ENCODE assay signal across 1 cellular context in the genomic region with DNA sequence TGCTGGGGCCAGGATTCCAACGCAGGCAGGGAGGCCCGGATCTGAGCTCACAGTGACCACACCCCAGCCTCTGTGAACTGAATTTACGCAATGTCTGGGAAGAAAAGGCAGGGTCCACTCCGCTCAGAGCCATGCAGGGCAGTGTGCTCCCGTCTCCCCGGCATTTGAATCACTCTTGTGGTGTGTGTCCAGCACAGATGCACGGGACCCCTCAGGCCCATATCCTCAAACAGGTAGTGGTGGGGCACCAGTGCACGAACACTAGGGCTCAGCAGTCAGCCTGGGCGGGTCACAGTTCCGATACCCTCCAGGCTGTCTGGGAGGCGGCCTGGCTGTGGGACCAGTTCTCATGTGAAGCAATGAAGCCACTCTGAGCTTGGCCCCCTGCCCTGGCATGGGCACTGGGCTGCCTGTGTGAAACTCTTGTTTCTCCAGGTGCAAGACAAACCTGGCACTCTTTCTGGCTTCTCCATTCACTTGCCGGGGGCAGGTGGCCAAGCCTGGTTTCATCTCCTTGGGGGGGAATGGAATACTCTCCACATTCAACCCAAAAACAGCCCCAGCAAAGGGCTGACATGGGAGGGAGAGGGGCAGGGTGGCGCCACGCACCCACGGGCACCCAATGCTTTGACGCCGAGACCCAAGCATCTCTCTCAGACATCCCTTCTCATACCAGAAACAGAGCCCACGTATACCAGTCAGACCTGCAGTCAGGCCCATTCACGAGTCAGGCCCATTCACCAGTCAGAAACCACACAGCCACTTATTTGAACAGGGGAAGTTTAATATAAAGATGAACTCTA.
A peak's percentile ranks its signal among the peaks of the same experiment; 100 is the strongest.
TF ChIP-seq lines count a peak whose summit lies in the region.

No MANE protein-coding gene starts in this region.

TF ChIP-seq in HepG2, 621 proteins besides CTCF, POLR2A, EP300 and RAD21 (continued from another document and continues in another):
- TF ChIP-seq AHDC1 (CRISPR knock-in tag; IDR thresholded peaks at IDR 0.05; ENCODE audit: borderline replicate concordance) (no peak), MBNL3 (CRISPR knock-in tag; conservative IDR thresholded peaks at IDR 0.05) (no peak), AKNA (CRISPR knock-in tag; IDR thresholded peaks at IDR 0.05; ENCODE audit: borderline replicate concordance) (no peak), PHF20 (CRISPR knock-in tag; IDR thresholded peaks at IDR 0.05) (no peak), BRCA1 (CRISPR knock-in tag; IDR thresholded peaks at IDR 0.05) (no peak), ZNF34 (CRISPR knock-in tag; IDR thresholded peaks at IDR 0.05; ENCODE audit: borderline replicate concordance) (no peak), TEAD3 (CRISPR knock-in tag; optimal IDR thresholded peaks at IDR 0.05; ENCODE audit: borderline replicate concordance) (peak; percentile 66), SRSF1 (optimal IDR thresholded peaks at IDR 0.05; ENCODE audit: low read depth, low read length) (no peak), MAFF (IDR thresholded peaks at IDR 0.05; ENCODE audit: low read depth, low read length) (no peak), KLF12 (CRISPR knock-in tag; IDR thresholded peaks at IDR 0.05; ENCODE audit: borderline replicate concordance) (0 out of 2 replicates have a peak, but pooled peaks have one; percentile 60), ZNF7 (CRISPR knock-in tag; IDR thresholded peaks at IDR 0.05) (no peak), RBM39 (IDR thresholded peaks at IDR 0.05; ENCODE audit: low read depth, low read length, poor library complexity, severe bottlenecking) (no peak), CREBL2 (CRISPR knock-in tag; IDR thresholded peaks at IDR 0.05; ENCODE audit: borderline replicate concordance) (no peak), ZBTB3 (CRISPR knock-in tag; IDR thresholded peaks at IDR 0.05; ENCODE audit: borderline replicate concordance, low read depth) (no peak), ATF1 (CRISPR knock-in tag; IDR thresholded peaks at IDR 0.05) (no peak), ZNF724P (CRISPR knock-in tag; IDR thresholded peaks at IDR 0.05; ENCODE audit: borderline replicate concordance) (no peak), CREB1 (IDR thresholded peaks at IDR 0.05) (no peak), CREB1 (CRISPR knock-in tag; IDR thresholded peaks at IDR 0.05) (no peak), SNAPC5 (CRISPR knock-in tag; IDR thresholded peaks at IDR 0.05; ENCODE audit: borderline replicate concordance) (no peak), SRSF4 (IDR thresholded peaks at IDR 0.05; ENCODE audit: low read depth, low read length, poor library complexity, severe bottlenecking) (no peak), PAF1 (CRISPR knock-in tag; IDR thresholded peaks at IDR 0.05) (no peak), SRSF9 (IDR thresholded peaks at IDR 0.05; ENCODE audit: borderline replicate concordance, insufficient read depth, low read depth, low read length, poor library complexity, severe bottlenecking) (no peak), MLX (CRISPR knock-in tag; IDR thresholded peaks at IDR 0.05) (no peak), FOXO4 (CRISPR knock-in tag; conservative IDR thresholded peaks at IDR 0.05) (no peak), ARID5B (CRISPR knock-in tag; IDR thresholded peaks at IDR 0.05) (peak; percentile 69), SNAI1 (CRISPR knock-in tag; IDR thresholded peaks at IDR 0.05; ENCODE audit: borderline replicate concordance) (no peak), CCAR2 (optimal IDR thresholded peaks at IDR 0.05; ENCODE audit: low read depth, low read length) (no peak), ZSCAN25 (CRISPR knock-in tag; IDR thresholded peaks at IDR 0.05) (0 out of 2 replicates have a peak, but pooled peaks have one; percentile 47), ZZZ3 (CRISPR knock-in tag; IDR thresholded peaks at IDR 0.05; ENCODE audit: borderline replicate concordance) (no peak), KLF16 (CRISPR knock-in tag; IDR thresholded peaks at IDR 0.05) (no peak), ZNF672 (CRISPR knock-in tag; IDR thresholded peaks at IDR 0.05) (no peak), ZNF564 (CRISPR knock-in tag; IDR thresholded peaks at IDR 0.05) (no peak), GABPB1 (CRISPR knock-in tag; IDR thresholded peaks at IDR 0.05) (peak; percentile 58)
- TF ChIP-seq, protein P1, sequence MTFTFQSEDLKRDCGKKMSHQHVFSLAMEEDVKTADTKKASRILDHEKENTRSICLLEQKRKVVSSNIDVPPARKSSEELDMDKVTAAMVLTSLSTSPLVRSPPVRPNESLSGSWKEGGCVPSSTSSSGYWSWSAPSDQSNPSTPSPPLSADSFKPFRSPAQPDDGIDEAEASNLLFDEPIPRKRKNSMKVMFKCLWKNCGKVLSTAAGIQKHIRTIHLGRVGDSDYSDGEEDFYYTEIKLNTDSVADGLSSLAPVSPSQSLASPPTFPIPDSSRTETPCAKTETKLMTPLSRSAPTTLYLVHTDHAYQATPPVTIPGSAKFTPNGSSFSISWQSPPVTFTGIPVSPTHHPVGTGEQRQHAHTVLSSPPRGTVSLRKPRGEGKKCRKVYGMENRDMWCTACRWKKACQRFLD (CRISPR knock-in tag; IDR thresholded peaks at IDR 0.05; ENCODE audit: borderline replicate concordance): no peak
- TF ChIP-seq, protein P2, sequence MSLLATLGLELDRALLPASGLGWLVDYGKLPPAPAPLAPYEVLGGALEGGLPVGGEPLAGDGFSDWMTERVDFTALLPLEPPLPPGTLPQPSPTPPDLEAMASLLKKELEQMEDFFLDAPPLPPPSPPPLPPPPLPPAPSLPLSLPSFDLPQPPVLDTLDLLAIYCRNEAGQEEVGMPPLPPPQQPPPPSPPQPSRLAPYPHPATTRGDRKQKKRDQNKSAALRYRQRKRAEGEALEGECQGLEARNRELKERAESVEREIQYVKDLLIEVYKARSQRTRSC (CRISPR knock-in tag; IDR thresholded peaks at IDR 0.05; ENCODE audit: low read depth): no peak
- TF ChIP-seq, protein P3, sequence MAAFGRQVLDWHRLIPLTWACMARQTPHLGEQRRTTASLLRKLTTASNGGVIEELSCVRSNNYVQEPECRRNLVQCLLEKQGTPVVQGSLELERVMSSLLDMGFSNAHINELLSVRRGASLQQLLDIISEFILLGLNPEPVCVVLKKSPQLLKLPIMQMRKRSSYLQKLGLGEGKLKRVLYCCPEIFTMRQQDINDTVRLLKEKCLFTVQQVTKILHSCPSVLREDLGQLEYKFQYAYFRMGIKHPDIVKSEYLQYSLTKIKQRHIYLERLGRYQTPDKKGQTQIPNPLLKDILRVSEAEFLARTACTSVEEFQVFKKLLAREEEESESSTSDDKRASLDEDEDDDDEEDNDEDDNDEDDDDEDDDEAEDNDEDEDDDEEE (CRISPR knock-in tag; IDR thresholded peaks at IDR 0.05): no peak
